ENCODE assay signal across 27 cellular contexts in genomic region chr3:135218782-135219181, GRCh38.
"Had no signal": no experiment of that assay in that cellular context is flagged by ENCODE, and none has a peak within 500 bp of the region (broad histone marks: within the 10 kb centered on the region; RNA-seq: fewer than 3 reads in every experiment).

No MANE protein-coding gene starts in this region.

- H3K4me3 ChIP-seq: dorsolateral prefrontal cortex, gastroesophageal sphincter, heart left ventricle, hepatocyte, left lung, ovary, right lobe of liver, smooth muscle cell, testis, tibial artery had no signal

- H3K9me3 Mint-ChIP-seq: nephron, type B pancreatic cell had no signal

- H3K27ac ChIP-seq: dorsolateral prefrontal cortex, gastroesophageal sphincter, heart left ventricle, hepatocyte, left lung, ovary, right lobe of liver, testis, tibial artery had no signal

- H3K9me3 ChIP-seq: gastroesophageal sphincter, heart left ventricle, left lung, ovary, right lobe of liver, testis, tibial artery had no signal

- H3K36me3 ChIP-seq: gastroesophageal sphincter, heart left ventricle, left lung, ovary, right lobe of liver, tibial artery had no signal

- H3K27ac Mint-ChIP-seq: naive thymus-derived CD4-positive, alpha-beta T cell; type B pancreatic cell had no signal

- H3K4me1 ChIP-seq: gastroesophageal sphincter, left lung, testis, tibial artery had no signal

- H3K27me3 Mint-ChIP-seq: type B pancreatic cell had no signal

- H2AFZ ChIP-seq: hepatocyte had no signal

- H3K4me1 Mint-ChIP-seq: naive thymus-derived CD4-positive, alpha-beta T cell had no signal

- H3K4me2 ChIP-seq: hepatocyte, smooth muscle cell had no signal

- H3K27me3 ChIP-seq: dorsolateral prefrontal cortex, gastroesophageal sphincter, heart left ventricle, hepatocyte, left lung, ovary, right lobe of liver, testis, tibial artery had no signal

- DNase-seq: cortex of kidney; dorsolateral prefrontal cortex; effector CD4-positive, alpha-beta T cell; foreskin fibroblast; heart left ventricle; kidney; left lung; midbrain; naive thymus-derived CD4-positive, alpha-beta T cell; nucleus accumbens; ovary; posterior cingulate gyrus; retina; right lobe of liver; stimulated activated CD4-positive, alpha-beta T cell treated with anti-CD3 and anti-CD28 coated beads, Interleukin-12 subunit alpha, Interleukin-12 subunit beta, amount 100 ng/mL, for 4 hours; stimulated activated CD4-positive, alpha-beta T cell treated with anti-CD3 and anti-CD28 coated beads, Interleukin-1b, Interleukin-23, amount 100 ng/mL, for 48 hours; stimulated activated CD4-positive, alpha-beta T cell treated with anti-CD3 and anti-CD28 coated beads, Interleukin-4, amount 100 ng/mL, for 1 hour; stimulated activated CD8-positive, alpha-beta memory T cell treated with anti-CD3 and anti-CD28 coated beads, Interleukin-4, amount 100 ng/mL, for 48 hours; stimulated activated naive CD4-positive, alpha-beta T cell; substantia nigra; testis; tibial artery had no signal

- H3K79me2 ChIP-seq: hepatocyte had no signal

- H3K4me3 Mint-ChIP-seq: naive thymus-derived CD4-positive, alpha-beta T cell; nephron; type B pancreatic cell had no signal

- ATAC-seq: gastroesophageal sphincter; left lung; naive thymus-derived CD4-positive, alpha-beta T cell; right lobe of liver had no signal

- H3K36me3 Mint-ChIP-seq: naive thymus-derived CD4-positive, alpha-beta T cell; type B pancreatic cell had no signal
